13 cellular contexts compared by ENCODE assay signal in the genomic region with DNA sequence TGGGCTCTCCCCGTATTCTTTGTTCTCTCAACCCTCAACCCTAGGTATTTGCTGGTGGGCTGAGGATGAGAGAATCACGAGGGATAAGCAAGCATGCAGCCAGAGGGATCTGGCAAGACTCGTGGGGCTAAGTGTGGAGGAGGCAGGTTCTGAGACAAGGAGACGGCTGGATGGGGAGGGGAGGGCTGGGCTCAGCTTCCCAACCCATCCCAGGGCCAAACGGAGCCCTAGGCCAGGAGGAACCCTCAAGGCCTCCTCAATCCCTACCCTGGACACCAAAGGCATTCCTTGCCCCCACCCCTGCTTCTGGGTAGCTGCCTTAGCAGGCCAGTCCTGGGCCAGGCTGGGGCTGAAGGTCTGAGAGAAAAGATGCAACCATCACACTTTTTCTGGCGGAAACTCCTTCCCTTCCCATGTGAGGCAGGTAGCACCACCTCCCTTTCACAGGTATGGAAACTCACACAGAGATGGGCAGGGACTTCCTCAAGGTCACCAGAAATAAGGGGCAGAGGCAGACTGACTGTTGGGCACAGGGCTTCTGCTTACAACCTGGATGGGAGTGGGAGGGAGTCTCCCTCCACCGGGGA. TPM values are rescaled to one million over a fixed set of nuclear protein-coding genes. Genes with fewer than 3 reads are reported as not detected.
DNase-seq lines count a peak whose midpoint lies in the region; ATAC-seq and TF ChIP-seq lines count a peak whose summit lies in the region.
"Had no signal": no experiment of that assay in that cellular context is flagged by ENCODE, and none has a peak within 500 bp of the region (broad histone marks: within the 10 kb centered on the region; RNA-seq: fewer than 3 reads in every experiment).

No MANE protein-coding gene starts in this region.

- H3K9ac ChIP-seq in OCI-LY3 (ENCODE audit: low read length) (no peak overlapping the region), endodermal cell (ENCODE audit: extremely low read depth, low read length, poor library complexity, severe bottlenecking) (no peak overlapping the region), rectal smooth muscle tissue (ENCODE audit: low read length) (no peak overlapping the region)

- H3K4me1 ChIP-seq in OCI-LY3 (ENCODE audit: low read length) (peaks cover 94% of the 10 kb centered on the region), endodermal cell (ENCODE audit: control insufficient read depth, insufficient read depth, low read length) (peaks cover 27% of the 10 kb centered on the region), rectal smooth muscle tissue (ENCODE audit: control insufficient read depth, insufficient read depth, low read length) (peaks cover 84% of the 10 kb centered on the region), HAP-1 (peaks cover 8% of the 10 kb centered on the region; the same call in 1 of the 2 replicates)

- peak overlapping the region; percentile 78 for H3K4me3 Mint-ChIP-seq in CD4-positive, alpha-beta T cell
- no peak overlapping the region for H3K4me3 Mint-ChIP-seq in endodermal cell

- no peak for ATAC-seq in CD4-positive, alpha-beta T cell (ENCODE audit: poor library complexity)
- ATAC-seq in HG02973 (IDR thresholded peaks at IDR 0.05; ENCODE audit: unreplicated experiment) (no peak), HG03342 (IDR thresholded peaks at IDR 0.05; ENCODE audit: unreplicated experiment) (no peak)
- ATAC-seq: pancreas had no signal

- H3K27me3 Mint-ChIP-seq in CD4-positive, alpha-beta T cell: no peaks in the 10 kb centered on the region
- no peaks in the 10 kb centered on the region for H3K27me3 Mint-ChIP-seq in endodermal cell (ENCODE audit: insufficient read depth)

- H3K79me2 ChIP-seq in OCI-LY3 (ENCODE audit: low read length): peaks cover 100% of the 10 kb centered on the region

- H3K27ac Mint-ChIP-seq in CD4-positive, alpha-beta T cell: peak overlapping the region; percentile 90
- H3K27ac Mint-ChIP-seq in endodermal cell: no peak overlapping the region

- peaks cover 72% of the 10 kb centered on the region for H4K20me1 ChIP-seq in OCI-LY3 (ENCODE audit: insufficient read depth, low read length)

- POLR2A ChIA-PET in CD4-positive, alpha-beta T cell (lab: Charles Lee): interaction anchor here (1.2 to 1.4 kb wide), 2 partner anchors 10 to 14 kb away, joined by 4 to 5 read pairs; no protein-coding TSS in a partner anchor

- 82 to 84% methylated on average over 4 to 7 of the region's 7 CpGs for WGBS in endodermal cell (ENCODE audit: insufficient coverage in 1 of 2, insufficient read length in 1 of 2), 2 experiments

- intact Hi-C loops in CD4-positive, alpha-beta T cell (cut with DNase I, micrococcal nuclease): no loop called here

- H3K27me3 ChIP-seq in CD4-positive, alpha-beta T cell (ENCODE audit: control insufficient read depth, insufficient read depth, low read length): no peaks in the 10 kb centered on the region
- H3K27me3 ChIP-seq in OCI-LY3 (ENCODE audit: low read depth, low read length) (no peaks in the 10 kb centered on the region), endodermal cell (ENCODE audit: control insufficient read depth, insufficient read depth, low read length, poor library complexity, severe bottlenecking) (no peaks in the 10 kb centered on the region), rectal smooth muscle tissue (ENCODE audit: control insufficient read depth, insufficient read depth, low read length) (no peaks in the 10 kb centered on the region), HAP-1 (ENCODE audit: low read depth) (no peaks in the 10 kb centered on the region)
- H3K27me3 ChIP-seq: brain microvascular endothelial cell, pancreas had no signal

- peak overlapping the region; percentile 96; the same call in 1 of the 2 replicates for H3K4me2 ChIP-seq in OCI-LY3 (ENCODE audit: low read length)
- H3K4me2 ChIP-seq: PC-9 had no signal

- H3K36me3 Mint-ChIP-seq in CD4-positive, alpha-beta T cell (ENCODE audit: low read depth): peaks cover 50% of the 10 kb centered on the region
- no peaks in the 10 kb centered on the region for H3K36me3 Mint-ChIP-seq in endodermal cell (ENCODE audit: low read depth)

- peak overlapping the region; percentile 36 for H3K27ac ChIP-seq in CD4-positive, alpha-beta T cell (ENCODE audit: low read depth, low read length)
- no peak overlapping the region for H3K27ac ChIP-seq in OCI-LY3 (ENCODE audit: low read length)
- no peak overlapping the region for H3K27ac ChIP-seq in endodermal cell (ENCODE audit: low read depth, low read length)
- peak overlapping the region; percentile 64 for H3K27ac ChIP-seq in rectal smooth muscle tissue (ENCODE audit: low read depth, low read length)
- H3K27ac ChIP-seq: brain microvascular endothelial cell, pancreas, PC-9 had no signal

- CTCF ChIA-PET in CD4-positive, alpha-beta T cell (lab: Charles Lee): no interaction called here

- in situ Hi-C loops in HAP-1 (cut with MboI; ENCODE audit: low sequenced_read_pairs): no loop called here

- no peak for TF ChIP-seq CTCF in CD4-positive, alpha-beta T cell (IDR thresholded peaks at IDR 0.05)
- TF ChIP-seq CTCF in OCI-LY3 (IDR thresholded peaks at IDR 0.05; ENCODE audit: low read depth, low read length) (no peak), endodermal cell (conservative IDR thresholded peaks at IDR 0.05) (no peak)

- H3K4me3 ChIP-seq in OCI-LY3 (ENCODE audit: low read length): no peak overlapping the region
- H3K4me3 ChIP-seq in endodermal cell (ENCODE audit: low read length): no peak overlapping the region
- H3K4me3 ChIP-seq in rectal smooth muscle tissue (ENCODE audit: low read length): peak overlapping the region; percentile 9
- H3K4me3 ChIP-seq in HAP-1: no peak overlapping the region
- H3K4me3 ChIP-seq: pancreas, PC-9 had no signal

- no peak overlapping the region for H2AFZ ChIP-seq in OCI-LY3 (ENCODE audit: low read depth, low read length)
- H2AFZ ChIP-seq: PC-9 had no signal

- H3K36me3 ChIP-seq in OCI-LY3 (replicated peaks; ENCODE audit: low read depth, low read length) (peaks cover 11% of the 10 kb centered on the region), endodermal cell (ENCODE audit: control insufficient read depth, insufficient read depth, low read length) (no peaks in the 10 kb centered on the region), rectal smooth muscle tissue (ENCODE audit: control insufficient read depth, insufficient read depth, low read length) (peaks cover 5% of the 10 kb centered on the region), HAP-1 (replicated peaks) (no peaks in the 10 kb centered on the region)
- H3K36me3 ChIP-seq: pancreas had no signal

- H3K9me3 Mint-ChIP-seq in CD4-positive, alpha-beta T cell: no peaks in the 10 kb centered on the region
- no peaks in the 10 kb centered on the region for H3K9me3 Mint-ChIP-seq in endodermal cell

- no peaks in the 10 kb centered on the region for H3K9me3 ChIP-seq in CD4-positive, alpha-beta T cell (ENCODE audit: control insufficient read depth, low read length)
- no peaks in the 10 kb centered on the region for H3K9me3 ChIP-seq in OCI-LY3 (ENCODE audit: insufficient read depth, low read length)
- no peaks in the 10 kb centered on the region for H3K9me3 ChIP-seq in endodermal cell (ENCODE audit: control insufficient read depth, low read length)
- no peaks in the 10 kb centered on the region for H3K9me3 ChIP-seq in HAP-1
- H3K9me3 ChIP-seq: pancreas had no signal

- DNase-seq in CD4-positive, alpha-beta T cell: no peak
- DNase-seq in endodermal cell (peak; percentile 49), HAP-1 (ENCODE audit: low spot score in 2 of 2) (no peak), NCI-H2107 treated with DMSO at 0.1 percent for 48 hours (lab: John Stamatoyannopoulos, UW; ENCODE audit: unreplicated experiment) (no peak)
- DNase-seq: activated T-cell treated with anti-CD3 and anti-CD28 coated beads, Interleukin-2, amount 50 U/mL, for 1 hour; brain microvascular endothelial cell; GDM1; pancreas; PC-9 had no signal

- H3K4me1 Mint-ChIP-seq in CD4-positive, alpha-beta T cell (ENCODE audit: low read depth): peaks cover 100% of the 10 kb centered on the region
- peaks cover 46% of the 10 kb centered on the region for H3K4me1 Mint-ChIP-seq in endodermal cell

RNA-seq across cellular contexts. Expression of gene MEF2D, which starts 6.2 kb away (rescaled TPM):
- total RNA-seq in CD4-positive, alpha-beta T cell: 100 to 1,000 TPM; 155 to 162 TPM
- total RNA-seq in endodermal cell: 10 to 100 TPM; 10.5 to 12.8 TPM
- 11.5 TPM for polyA plus RNA-seq in endodermal cell (2013, experiment 1 of 2)
- polyA plus RNA-seq in endodermal cell (2013, experiment 2 of 2): 11.3 TPM

Comparison
In these comparisons a context has a peak if more than half of its experiments do, and no peak if none do; other contexts are left out.
1. H3K27ac ChIP-seq: peak in CD4-positive, alpha-beta T cell (single experiment) and rectal smooth muscle tissue (single experiment); none in OCI-LY3 (single experiment) and endodermal cell (single experiment).
2. RNA of gene MEF2D, which starts 6.2 kb away (total RNA-seq): 155 to 162 TPM in CD4-positive, alpha-beta T cell; 10.5 to 12.8 TPM in endodermal cell; every median in the first group is over 10 times any median in the second.